ENCODE assay signal across 8 cellular contexts in genomic region chr14:67694791-67695393, GRCh38. TPM values are rescaled to one million over a fixed set of nuclear protein-coding genes. Genes with fewer than 3 reads are reported as not detected.
A peak's percentile ranks its signal among the peaks of the same experiment; 100 is the strongest.
DNase-seq lines count a peak whose midpoint lies in the region; ATAC-seq and TF ChIP-seq lines count a peak whose summit lies in the region.

No MANE protein-coding gene starts in this region.

- peak overlapping the region; percentile 89 to 99 (median 90) for H3K4me3 ChIP-seq in liver (ENCODE audit: low read depth in 1 of 3, low read length in 3 of 3)

- DNase-seq in AML-193 (lab: John Stamatoyannopoulos, UW) (peak; percentile 39 to 75), NCI-H446 treated with DMSO at 0.1 percent for 48 hours (lab: John Stamatoyannopoulos, UW) (peak; percentile 73), dedifferentiated amniotic fluid mesenchymal stem cell (ENCODE audit: extremely low spot score) (peak; percentile 73)
- peak; percentile 66 to 73 for DNase-seq in activated CD4-positive, alpha-beta T cell treated with anti-CD3 and anti-CD28 coated beads for 4 hours
- peak; percentile 59 to 74 for DNase-seq in stimulated activated CD4-positive, alpha-beta T cell treated with anti-CD3 and anti-CD28 coated beads, Interleukin-4, amount 100 ng/mL, for 48 hours (ENCODE audit: low read depth in 2 of 2)

- under 1% methylated on average over 21 of the region's 21 CpGs for WGBS in liver

- H3K4me1 ChIP-seq in liver (ENCODE audit: control insufficient read depth in 4 of 4, insufficient read depth in 4 of 4, low read length in 3 of 4) = peaks cover 0 to 34% (median 4%) of the 10 kb centered on the region in 4 donors

- H3K9ac ChIP-seq in liver (ENCODE audit: low read depth in 1 of 2, low read length in 2 of 2) = peak overlapping the region; percentile 21 to 98

- no peak for TF ChIP-seq CTCF in liver (IDR thresholded peaks at IDR 0.05; ENCODE audit: low read depth, low read length, missing input control)

- H3K27me3 ChIP-seq in liver (ENCODE audit: control insufficient read depth in 4 of 4, insufficient read depth in 4 of 4, low read length in 3 of 4) = no peaks in the 10 kb centered on the region

- TF ChIP-seq RAD21 in liver (IDR thresholded peaks at IDR 0.05) = peak; percentile 9 to 18

- H3K9me3 ChIP-seq in liver (ENCODE audit: control insufficient read depth in 4 of 4, low read length in 3 of 4) = no peaks in the 10 kb centered on the region

- H3K36me3 ChIP-seq in liver (ENCODE audit: control insufficient read depth in 4 of 4, insufficient read depth in 3 of 4, low read depth in 1 of 4, low read length in 3 of 4) = peaks cover 6 to 24% (median 17%) of the 10 kb centered on the region in 4 donors

- peak overlapping the region; percentile 88 to 98 for H3K27ac ChIP-seq in liver (ENCODE audit: low read depth in 1 of 2, low read length in 2 of 2)

- ATAC-seq in GM19043 (IDR thresholded peaks at IDR 0.05; ENCODE audit: low read depth, unreplicated experiment) (peak; percentile 85), HG03354 (IDR thresholded peaks at IDR 0.05; ENCODE audit: poor library complexity, severe bottlenecking, unreplicated experiment) (peak; percentile 88)

TF ChIP-seq in liver, 16 proteins besides CTCF, POLR2A, EP300 and RAD21:
- TF ChIP-seq ZBTB33 (IDR thresholded peaks at IDR 0.05) (no peak), EGR1 (IDR thresholded peaks at IDR 0.05; ENCODE audit: low read depth in 2 of 2) (peak in 1 of 2 donors; percentile 40), TAF1 (conservative IDR thresholded peaks at IDR 0.05) (peak; percentile 67), MAX (IDR thresholded peaks at IDR 0.05) (no peak), NR2F2 (IDR thresholded peaks at IDR 0.05) (no peak), RXRA (IDR thresholded peaks at IDR 0.05) (no peak), YY1 (IDR thresholded peaks at IDR 0.05) (no peak), FOXA1 (IDR thresholded peaks at IDR 0.05) (no peak), ATF3 (IDR thresholded peaks at IDR 0.05) (no peak), REST (IDR thresholded peaks at IDR 0.05) (peak; percentile 90), HNF4A (conservative IDR thresholded peaks at IDR 0.05) (peak; percentile 26 to 33), FOXA2 (IDR thresholded peaks at IDR 0.05) (peak; percentile 59), HNF4G (IDR thresholded peaks at IDR 0.05) (no peak), GABPA (IDR thresholded peaks at IDR 0.05 in 1 of 2, conservative IDR thresholded peaks at IDR 0.05 in 1 of 2) (no peak), JUND (IDR thresholded peaks at IDR 0.05) (peak in 1 of 2 donors; percentile 58), SP1 (IDR thresholded peaks at IDR 0.05) (peak; percentile 48)

RNA-seq across cellular contexts. Expression of gene RDH11, which starts 0.7 kb away (rescaled TPM):
- 100 to 1,000 TPM; 173 to 174 TPM for total RNA-seq in liver
- 100 to 1,000 TPM in 1 of 2 donors, 10 to 100 TPM in 1; 99.7 to 102 TPM for polyA plus RNA-seq in liver

RNA-seq across cellular contexts. Expression of gene RDH12, which starts 6.8 kb away (rescaled TPM):
- 1 to 10 TPM in 1 of 2 donors, under 1 TPM in 1; 0.09 to 1.1 TPM for total RNA-seq in liver
- 1 to 10 TPM in 1 of 2 donors, under 1 TPM in 1; 0.74 to 3.4 TPM for polyA plus RNA-seq in liver

RNA-seq across cellular contexts. Expression of gene VTI1B, which starts 20.5 kb away (rescaled TPM):
- total RNA-seq in liver = 10 to 100 TPM; 26.5 to 28.0 TPM
- polyA plus RNA-seq in liver = 10 to 100 TPM; 29.8 to 76.3 TPM

Comparison
In these comparisons a context has a peak if more than half of its experiments do, and no peak if none do; other contexts are left out.
1. Peak in every context shown above with its lines: DNase-seq, ATAC-seq, H3K4me3 ChIP-seq and H3K27ac ChIP-seq.